In the genomic region with DNA sequence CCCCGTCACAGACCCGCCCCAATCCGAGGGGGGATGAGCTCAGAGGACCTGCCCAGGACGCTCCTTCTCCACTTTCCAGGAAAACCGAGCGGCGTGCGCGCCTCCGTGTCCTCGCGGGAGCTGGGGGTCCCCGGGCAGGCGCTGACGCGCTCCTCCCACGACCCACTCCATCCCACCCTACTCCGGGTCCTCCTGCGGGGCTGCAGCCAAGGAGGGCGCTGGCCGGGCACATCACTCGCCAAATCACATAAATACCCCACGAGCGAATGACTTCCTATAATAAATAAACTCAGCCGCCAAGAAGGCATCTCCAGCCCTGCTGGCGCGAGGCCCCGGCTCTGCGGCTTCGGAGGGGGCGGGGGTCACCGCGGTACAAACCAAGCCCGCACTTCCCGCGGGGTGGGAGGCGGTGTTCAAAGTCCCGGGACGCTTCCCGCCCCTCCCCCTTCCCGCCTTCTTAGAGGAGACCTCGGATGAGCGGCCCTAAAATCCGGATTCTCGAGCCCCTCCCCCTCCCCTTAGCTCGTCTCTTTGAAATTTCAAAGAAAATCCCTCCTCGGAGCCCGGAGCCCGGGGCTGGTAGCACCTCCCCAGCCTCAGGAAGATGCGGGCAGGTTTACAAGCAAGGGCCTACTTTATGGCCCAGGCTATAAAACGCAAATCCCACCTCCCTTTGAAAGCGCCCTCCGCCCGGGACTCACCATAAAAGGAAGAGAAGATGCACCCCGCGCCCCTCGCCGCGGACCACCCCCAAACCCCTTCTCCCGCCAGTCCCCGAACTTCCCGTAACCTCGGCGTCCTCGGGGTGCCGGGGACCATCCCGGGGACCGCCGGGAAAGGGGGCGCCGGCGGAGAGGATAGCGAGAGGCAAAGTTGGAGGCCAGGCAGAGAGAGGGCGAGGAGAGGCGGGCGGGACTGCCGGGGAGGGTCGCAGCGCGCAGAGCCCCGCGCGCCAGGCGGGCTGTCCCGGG, we compare ENCODE assay signal across 12 cellular contexts. TPM values are rescaled to one million over a fixed set of nuclear protein-coding genes. Genes with fewer than 3 reads are reported as not detected.
DNase-seq lines count a peak whose midpoint lies in the region; ATAC-seq and TF ChIP-seq lines count a peak whose summit lies in the region.
"Had no signal": no experiment of that assay in that cellular context is flagged by ENCODE, and none has a peak within 500 bp of the region (broad histone marks: within the 10 kb centered on the region; RNA-seq: fewer than 3 reads in every experiment).

No MANE protein-coding gene starts in this region.

- TF ChIP-seq CTCF in Caco-2 (IDR thresholded peaks at IDR 0.05; ENCODE audit: insufficient read depth in 1 of 2, low read depth in 1 of 2, low read length in 1 of 2, severe bottlenecking in 1 of 2, unreplicated experiment in 1 of 2), result no peak
- TF ChIP-seq CTCF in heart right ventricle (IDR thresholded peaks at IDR 0.05), result no peak
- no peak for TF ChIP-seq CTCF in osteocyte (IDR thresholded peaks at IDR 0.05)

- POLR2A ChIA-PET in Caco-2 (lab: Charles Lee), result no interaction called here

- H3K4me3 ChIP-seq in Caco-2 (ENCODE audit: low read depth, low read length) (peak overlapping the region; percentile 24), heart right ventricle (peak overlapping the region; percentile 14 to 55 (median 38))

- H3K9me3 ChIP-seq in Caco-2, result no peaks in the 10 kb centered on the region
- no peaks in the 10 kb centered on the region for H3K9me3 ChIP-seq in heart right ventricle

- H3K4me3 Mint-ChIP-seq in Caco-2 (ENCODE audit: unreplicated experiment) (peak overlapping the region; percentile 67), osteocyte (ENCODE audit: unreplicated experiment) (peak overlapping the region; percentile 69)
- H3K4me3 Mint-ChIP-seq: activated B cell treated with CpG ODN at 0.5 μM for 24 hours; dendritic cell treated with granulocyte-macrophage colony-stimulating factor and Interleukin-4, amounts not matched to agents 40 ng/mL and 50 ng/mL, for 4 days had no signal

- H3K9me3 Mint-ChIP-seq in Caco-2 (ENCODE audit: unreplicated experiment) (no peaks in the 10 kb centered on the region), osteocyte (ENCODE audit: unreplicated experiment) (no peaks in the 10 kb centered on the region)
- H3K9me3 Mint-ChIP-seq: activated B cell treated with CpG ODN at 0.5 μM for 24 hours; dendritic cell treated with granulocyte-macrophage colony-stimulating factor and Interleukin-4, amounts not matched to agents 40 ng/mL and 50 ng/mL, for 4 days had no signal

- no peaks in the 10 kb centered on the region; the same call in 1 of the 2 replicates for H3K27me3 ChIP-seq in Caco-2 (replicated peaks; ENCODE audit: control insufficient read depth, insufficient read depth, low read length)
- peaks cover 36 to 99% (median 94%) of the 10 kb centered on the region in 7 donors for H3K27me3 ChIP-seq in heart right ventricle

- H3K36me3 Mint-ChIP-seq in Caco-2 (ENCODE audit: insufficient read depth, unreplicated experiment), result no peaks in the 10 kb centered on the region
- H3K36me3 Mint-ChIP-seq in osteocyte (ENCODE audit: unreplicated experiment), result no peaks in the 10 kb centered on the region

- H3K27ac Mint-ChIP-seq in Caco-2 (ENCODE audit: unreplicated experiment), result no peak overlapping the region
- H3K27ac Mint-ChIP-seq in osteocyte (ENCODE audit: unreplicated experiment), result no peak overlapping the region
- H3K27ac Mint-ChIP-seq: activated B cell treated with CpG ODN at 0.5 μM for 24 hours; dendritic cell treated with granulocyte-macrophage colony-stimulating factor and Interleukin-4, amounts not matched to agents 40 ng/mL and 50 ng/mL, for 4 days had no signal

- 1% methylated on average over 73 to 85 of the region's 85 CpGs for WGBS in heart right ventricle, 2 donors

- intact Hi-C loops in Caco-2 (cut with micrococcal nuclease; ENCODE audit: unreplicated experiment) (no loop called here), heart right ventricle (cut with DNase I) (no loop called here)

- ATAC-seq in heart right ventricle (peak in 3 of 8 donors; percentile 46 to 60 (median 59)), GM19023 (IDR thresholded peaks at IDR 0.05; ENCODE audit: unreplicated experiment) (no peak)
- ATAC-seq: HCT116 had no signal

- peaks cover 17% of the 10 kb centered on the region for H3K27me3 Mint-ChIP-seq in Caco-2 (ENCODE audit: insufficient read depth, unreplicated experiment)
- peaks cover 38% of the 10 kb centered on the region for H3K27me3 Mint-ChIP-seq in osteocyte (ENCODE audit: unreplicated experiment)

- peak; percentile 13 to 41 for DNase-seq in Caco-2
- DNase-seq in NCI-H69 (lab: John Stamatoyannopoulos, UW), result peak; percentile 5
- peak in 1 of 2 donors; percentile 50 for DNase-seq in heart right ventricle
- no peak for DNase-seq in osteocyte (ENCODE audit: extremely low spot score, unreplicated experiment)
- DNase-seq in NCI-H1048 (lab: John Stamatoyannopoulos, UW), result no peak
- no peak for DNase-seq in cerebellar nuclear complex (lab: John Stamatoyannopoulos, UW)
- DNase-seq in AG08395 (ENCODE audit: low spot score), result no peak
- DNase-seq: activated B cell treated with CpG ODN at 0.5 μM for 24 hours had no signal

- H3K4me1 ChIP-seq in Caco-2, result peaks cover 6% of the 10 kb centered on the region
- peaks cover 0 to 27% (median 14%) of the 10 kb centered on the region in 9 donors for H3K4me1 ChIP-seq in heart right ventricle

- peak overlapping the region in 2 of 10 donors; percentile 31 to 53 for H3K27ac ChIP-seq in heart right ventricle
- H3K27ac ChIP-seq: KMS-11 had no signal

- H3K4me1 Mint-ChIP-seq in Caco-2 (ENCODE audit: low read depth, unreplicated experiment), result no peaks in the 10 kb centered on the region
- H3K4me1 Mint-ChIP-seq in osteocyte (ENCODE audit: unreplicated experiment), result peaks cover 3% of the 10 kb centered on the region

- H3K36me3 ChIP-seq in Caco-2 (ENCODE audit: control insufficient read depth, insufficient read depth, low read length) (no peaks in the 10 kb centered on the region), heart right ventricle (no peaks in the 10 kb centered on the region)

- CTCF ChIA-PET in Caco-2 (lab: Charles Lee), result no interaction called here

- BruUV-seq in Caco-2 (replicated peaks; lab: Mats Ljungman, UMichigan), result no TSS peak

RNA-seq across cellular contexts. Expression of a gene that starts 0.7 kb away (rescaled TPM):
- total RNA-seq in Caco-2 (2022) (0.09 TPM in 2 replicates), heart right ventricle (under 1 TPM in 5 of 10 donors, not detected in 5; 0.07 to 0.24 (median 0.08) TPM), osteocyte (not detected in 2 replicates)
- polyA plus RNA-seq in heart right ventricle, result under 1 TPM; 0.04 to 0.07 TPM
- total RNA-seq: activated B cell treated with CpG ODN at 0.5 μM for 24 hours had no signal

Comparison
In these comparisons a context has a peak if more than half of its experiments do, and no peak if none do; other contexts are left out.
1. DNase-seq: peak in Caco-2 (2 of 2) and NCI-H69 (single experiment); none in osteocyte (single experiment), NCI-H1048 (single experiment), cerebellar nuclear complex (0 of 2) and AG08395 (single experiment).